ENCODE assay signal across 1 cellular context in the genomic region with DNA sequence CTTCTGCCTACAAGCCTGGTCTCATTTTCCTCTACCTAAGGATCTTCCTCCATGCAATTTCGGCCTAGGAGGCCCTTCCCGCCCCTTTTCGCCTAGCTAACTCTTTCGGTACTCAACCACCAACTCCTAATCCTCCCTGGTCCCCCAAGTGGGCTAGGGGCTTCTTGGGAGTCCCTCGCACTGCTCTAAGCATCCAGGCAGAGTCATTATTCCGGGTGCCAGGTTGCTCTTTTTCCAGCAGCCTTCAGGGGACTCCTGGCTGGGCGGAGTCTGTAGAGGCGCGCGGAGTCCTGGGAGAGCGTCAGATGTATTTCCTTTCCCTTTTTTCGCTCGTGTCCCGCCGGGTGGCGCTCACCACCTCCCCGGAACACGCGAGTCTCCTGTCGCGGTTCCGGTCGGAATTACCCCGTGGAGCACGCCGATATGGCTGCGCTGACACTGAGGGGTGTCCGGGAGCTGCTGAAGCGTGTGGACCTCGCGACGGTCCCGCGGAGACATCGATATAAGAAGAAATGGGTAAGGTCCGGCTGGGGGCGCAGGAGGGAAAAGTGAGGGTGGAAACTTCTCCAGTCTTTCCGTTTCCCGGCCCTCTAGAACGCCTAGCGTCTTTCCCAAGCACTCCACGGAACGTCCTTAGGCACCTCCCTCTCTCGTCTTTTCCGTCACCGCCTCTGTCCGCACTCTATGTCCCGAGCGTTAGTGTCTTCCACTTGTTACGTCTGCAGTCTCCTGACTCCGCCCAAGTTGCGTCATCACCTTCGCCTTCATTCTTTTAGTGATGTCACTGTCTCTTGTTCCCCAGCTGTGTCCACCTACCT.
TF ChIP-seq lines count a peak whose summit lies in the region.

A gene (plus strand): TSS at position 404 of the 818 bp plus-strand sequence. CDS start 20 bp downstream, at position 424.

TF ChIP-seq in HepG2, 621 proteins besides CTCF, POLR2A, EP300 and RAD21 (continued from another document and continues in another):
- TF ChIP-seq, protein P1, sequence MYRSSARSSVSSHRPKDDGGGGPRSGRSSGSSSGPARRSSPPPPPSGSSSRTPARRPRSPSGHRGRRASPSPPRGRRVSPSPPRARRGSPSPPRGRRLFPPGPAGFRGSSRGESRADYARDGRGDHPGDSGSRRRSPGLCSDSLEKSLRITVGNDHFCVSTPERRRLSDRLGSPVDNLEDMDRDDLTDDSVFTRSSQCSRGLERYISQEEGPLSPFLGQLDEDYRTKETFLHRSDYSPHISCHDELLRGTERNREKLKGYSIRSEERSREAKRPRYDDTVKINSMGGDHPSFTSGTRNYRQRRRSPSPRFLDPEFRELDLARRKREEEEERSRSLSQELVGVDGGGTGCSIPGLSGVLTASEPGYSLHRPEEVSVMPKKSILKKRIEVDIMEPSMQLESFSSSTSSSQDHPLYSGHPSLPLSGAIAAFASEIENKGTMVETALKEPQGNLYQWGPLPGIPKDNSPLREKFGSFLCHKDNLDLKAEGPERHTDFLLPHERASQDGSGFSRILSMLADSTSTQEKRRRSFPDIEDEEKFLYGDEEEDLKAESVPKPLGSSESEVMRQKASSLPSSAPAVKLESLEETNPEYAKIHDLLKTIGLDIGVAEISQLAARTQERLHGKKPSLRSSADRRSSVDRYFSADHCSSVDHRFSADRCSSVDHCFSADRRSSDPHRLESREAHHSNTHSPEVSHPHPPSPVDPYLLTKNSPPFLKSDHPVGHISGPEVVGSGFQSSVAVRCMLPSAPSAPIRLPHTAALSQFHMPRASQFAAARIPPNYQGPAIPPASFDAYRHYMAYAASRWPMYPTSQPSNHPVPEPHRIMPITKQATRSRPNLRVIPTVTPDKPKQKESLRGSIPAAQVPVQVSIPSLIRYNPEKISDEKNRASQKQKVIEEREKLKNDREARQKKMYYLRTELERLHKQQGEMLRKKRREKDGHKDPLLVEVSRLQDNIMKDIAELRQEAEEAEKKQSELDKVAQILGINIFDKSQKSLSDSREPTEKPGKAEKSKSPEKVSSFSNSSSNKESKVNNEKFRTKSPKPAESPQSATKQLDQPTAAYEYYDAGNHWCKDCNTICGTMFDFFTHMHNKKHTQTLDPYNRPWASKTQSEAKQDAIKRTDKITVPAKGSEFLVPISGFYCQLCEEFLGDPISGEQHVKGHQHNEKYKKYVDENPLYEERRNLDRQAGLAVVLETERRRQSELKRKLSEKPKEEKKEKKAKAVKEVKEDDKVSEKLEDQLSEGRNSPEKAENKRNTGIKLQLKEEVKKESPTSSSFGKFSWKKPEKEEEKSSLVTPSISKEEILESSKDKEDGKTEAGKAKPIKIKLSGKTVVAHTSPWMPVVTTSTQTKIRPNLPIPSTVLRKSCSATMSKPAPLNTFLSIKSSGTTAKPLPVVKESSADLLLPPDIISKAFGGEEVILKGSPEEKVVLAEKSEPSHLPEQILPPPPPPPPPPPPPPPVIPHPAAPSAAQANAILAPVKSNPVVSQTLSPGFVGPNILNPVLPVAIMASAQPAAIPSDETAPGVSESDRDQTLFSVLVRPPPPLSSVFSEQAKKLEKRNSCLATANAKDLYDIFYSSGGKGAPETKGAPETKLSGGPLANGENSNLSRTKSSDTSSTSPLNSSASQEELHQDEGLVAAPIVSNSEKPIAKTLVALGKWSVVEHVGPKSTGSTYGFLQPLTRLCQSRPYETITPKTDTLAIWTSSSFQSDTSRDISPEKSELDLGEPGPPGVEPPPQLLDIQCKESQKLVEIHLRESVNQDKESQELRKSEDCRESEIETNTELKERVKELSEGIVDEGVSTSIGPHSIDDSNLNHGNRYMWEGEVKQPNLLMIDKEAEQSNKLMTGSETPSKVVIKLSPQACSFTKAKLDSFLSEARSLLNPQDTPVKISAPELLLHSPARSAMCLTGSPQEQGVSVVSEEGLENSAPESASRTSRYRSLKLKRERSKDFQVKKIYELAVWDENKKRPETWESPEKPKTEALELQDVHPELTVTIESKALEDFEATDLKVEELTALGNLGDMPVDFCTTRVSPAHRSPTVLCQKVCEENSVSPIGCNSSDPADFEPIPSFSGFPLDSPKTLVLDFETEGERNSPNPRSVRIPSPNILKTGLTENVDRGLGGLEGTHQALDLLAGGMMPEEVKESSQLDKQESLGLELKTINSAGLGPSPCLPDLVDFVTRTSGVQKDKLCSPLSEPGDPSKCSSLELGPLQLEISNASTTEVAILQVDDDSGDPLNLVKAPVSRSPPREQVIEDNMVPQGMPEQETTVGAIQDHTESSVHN (CRISPR knock-in tag; IDR thresholded peaks at IDR 0.05) = no peak
- TF ChIP-seq, protein P2, sequence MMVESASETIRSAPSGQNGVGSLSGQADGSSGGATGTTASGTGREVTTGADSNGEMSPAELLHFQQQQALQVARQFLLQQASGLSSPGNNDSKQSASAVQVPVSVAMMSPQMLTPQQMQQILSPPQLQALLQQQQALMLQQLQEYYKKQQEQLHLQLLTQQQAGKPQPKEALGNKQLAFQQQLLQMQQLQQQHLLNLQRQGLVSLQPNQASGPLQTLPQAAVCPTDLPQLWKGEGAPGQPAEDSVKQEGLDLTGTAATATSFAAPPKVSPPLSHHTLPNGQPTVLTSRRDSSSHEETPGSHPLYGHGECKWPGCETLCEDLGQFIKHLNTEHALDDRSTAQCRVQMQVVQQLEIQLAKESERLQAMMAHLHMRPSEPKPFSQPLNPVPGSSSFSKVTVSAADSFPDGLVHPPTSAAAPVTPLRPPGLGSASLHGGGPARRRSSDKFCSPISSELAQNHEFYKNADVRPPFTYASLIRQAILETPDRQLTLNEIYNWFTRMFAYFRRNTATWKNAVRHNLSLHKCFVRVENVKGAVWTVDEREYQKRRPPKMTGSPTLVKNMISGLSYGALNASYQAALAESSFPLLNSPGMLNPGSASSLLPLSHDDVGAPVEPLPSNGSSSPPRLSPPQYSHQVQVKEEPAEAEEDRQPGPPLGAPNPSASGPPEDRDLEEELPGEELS (CRISPR knock-in tag; IDR thresholded peaks at IDR 0.05) = peak; percentile 60
- TF ChIP-seq, protein P3, sequence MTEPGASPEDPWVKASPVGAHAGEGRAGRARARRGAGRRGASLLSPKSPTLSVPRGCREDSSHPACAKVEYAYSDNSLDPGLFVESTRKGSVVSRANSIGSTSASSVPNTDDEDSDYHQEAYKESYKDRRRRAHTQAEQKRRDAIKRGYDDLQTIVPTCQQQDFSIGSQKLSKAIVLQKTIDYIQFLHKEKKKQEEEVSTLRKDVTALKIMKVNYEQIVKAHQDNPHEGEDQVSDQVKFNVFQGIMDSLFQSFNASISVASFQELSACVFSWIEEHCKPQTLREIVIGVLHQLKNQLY (CRISPR knock-in tag; IDR thresholded peaks at IDR 0.05) = peak; percentile 46; the same call in 1 of the 2 replicates
- TF ChIP-seq ZSCAN30 (CRISPR knock-in tag; IDR thresholded peaks at IDR 0.05) (no peak), ZNF296 (CRISPR knock-in tag; conservative IDR thresholded peaks at IDR 0.05) (no peak), IKZF4 (CRISPR knock-in tag; IDR thresholded peaks at IDR 0.05; ENCODE audit: borderline replicate concordance, low read depth, not compliant biosample characterization) (no peak), HOXA9 (CRISPR knock-in tag; IDR thresholded peaks at IDR 0.05; ENCODE audit: borderline replicate concordance) (no peak), EEA1 (CRISPR knock-in tag; IDR thresholded peaks at IDR 0.05; ENCODE audit: borderline replicate concordance) (0 out of 2 replicates have a peak, but pooled peaks have one; percentile 20), MEIS1 (CRISPR knock-in tag; IDR thresholded peaks at IDR 0.05; ENCODE audit: borderline replicate concordance) (no peak), ZNF543 (CRISPR knock-in tag; IDR thresholded peaks at IDR 0.05) (peak; percentile 80), TAF1 (CRISPR knock-in tag; IDR thresholded peaks at IDR 0.05) (peak; percentile 94), SCMH1 (CRISPR knock-in tag; IDR thresholded peaks at IDR 0.05; ENCODE audit: borderline replicate concordance) (no peak), DMAP1 (CRISPR knock-in tag; IDR thresholded peaks at IDR 0.05) (peak; percentile 94), HCFC1 (IDR thresholded peaks at IDR 0.05; ENCODE audit: low read depth, low read length) (no peak), DR1 (CRISPR knock-in tag; IDR thresholded peaks at IDR 0.05) (peak; percentile 73; the same call in 1 of the 2 replicates)
- TF ChIP-seq, protein P4, sequence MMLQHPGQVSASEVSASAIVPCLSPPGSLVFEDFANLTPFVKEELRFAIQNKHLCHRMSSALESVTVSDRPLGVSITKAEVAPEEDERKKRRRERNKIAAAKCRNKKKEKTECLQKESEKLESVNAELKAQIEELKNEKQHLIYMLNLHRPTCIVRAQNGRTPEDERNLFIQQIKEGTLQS (CRISPR knock-in tag; IDR thresholded peaks at IDR 0.05) = peak; percentile 70
- TF ChIP-seq, protein P5, sequence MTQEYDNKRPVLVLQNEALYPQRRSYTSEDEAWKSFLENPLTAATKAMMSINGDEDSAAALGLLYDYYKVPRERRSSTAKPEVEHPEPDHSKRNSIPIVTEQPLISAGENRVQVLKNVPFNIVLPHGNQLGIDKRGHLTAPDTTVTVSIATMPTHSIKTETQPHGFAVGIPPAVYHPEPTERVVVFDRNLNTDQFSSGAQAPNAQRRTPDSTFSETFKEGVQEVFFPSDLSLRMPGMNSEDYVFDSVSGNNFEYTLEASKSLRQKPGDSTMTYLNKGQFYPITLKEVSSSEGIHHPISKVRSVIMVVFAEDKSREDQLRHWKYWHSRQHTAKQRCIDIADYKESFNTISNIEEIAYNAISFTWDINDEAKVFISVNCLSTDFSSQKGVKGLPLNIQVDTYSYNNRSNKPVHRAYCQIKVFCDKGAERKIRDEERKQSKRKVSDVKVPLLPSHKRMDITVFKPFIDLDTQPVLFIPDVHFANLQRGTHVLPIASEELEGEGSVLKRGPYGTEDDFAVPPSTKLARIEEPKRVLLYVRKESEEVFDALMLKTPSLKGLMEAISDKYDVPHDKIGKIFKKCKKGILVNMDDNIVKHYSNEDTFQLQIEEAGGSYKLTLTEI (CRISPR knock-in tag; conservative IDR thresholded peaks at IDR 0.05) = no peak
- TF ChIP-seq, protein P6, sequence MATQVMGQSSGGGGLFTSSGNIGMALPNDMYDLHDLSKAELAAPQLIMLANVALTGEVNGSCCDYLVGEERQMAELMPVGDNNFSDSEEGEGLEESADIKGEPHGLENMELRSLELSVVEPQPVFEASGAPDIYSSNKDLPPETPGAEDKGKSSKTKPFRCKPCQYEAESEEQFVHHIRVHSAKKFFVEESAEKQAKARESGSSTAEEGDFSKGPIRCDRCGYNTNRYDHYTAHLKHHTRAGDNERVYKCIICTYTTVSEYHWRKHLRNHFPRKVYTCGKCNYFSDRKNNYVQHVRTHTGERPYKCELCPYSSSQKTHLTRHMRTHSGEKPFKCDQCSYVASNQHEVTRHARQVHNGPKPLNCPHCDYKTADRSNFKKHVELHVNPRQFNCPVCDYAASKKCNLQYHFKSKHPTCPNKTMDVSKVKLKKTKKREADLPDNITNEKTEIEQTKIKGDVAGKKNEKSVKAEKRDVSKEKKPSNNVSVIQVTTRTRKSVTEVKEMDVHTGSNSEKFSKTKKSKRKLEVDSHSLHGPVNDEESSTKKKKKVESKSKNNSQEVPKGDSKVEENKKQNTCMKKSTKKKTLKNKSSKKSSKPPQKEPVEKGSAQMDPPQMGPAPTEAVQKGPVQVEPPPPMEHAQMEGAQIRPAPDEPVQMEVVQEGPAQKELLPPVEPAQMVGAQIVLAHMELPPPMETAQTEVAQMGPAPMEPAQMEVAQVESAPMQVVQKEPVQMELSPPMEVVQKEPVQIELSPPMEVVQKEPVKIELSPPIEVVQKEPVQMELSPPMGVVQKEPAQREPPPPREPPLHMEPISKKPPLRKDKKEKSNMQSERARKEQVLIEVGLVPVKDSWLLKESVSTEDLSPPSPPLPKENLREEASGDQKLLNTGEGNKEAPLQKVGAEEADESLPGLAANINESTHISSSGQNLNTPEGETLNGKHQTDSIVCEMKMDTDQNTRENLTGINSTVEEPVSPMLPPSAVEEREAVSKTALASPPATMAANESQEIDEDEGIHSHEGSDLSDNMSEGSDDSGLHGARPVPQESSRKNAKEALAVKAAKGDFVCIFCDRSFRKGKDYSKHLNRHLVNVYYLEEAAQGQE (IDR thresholded peaks at IDR 0.05; ENCODE audit: borderline replicate concordance in 1 of 2, low read depth in 1 of 2, low read length in 2 of 2) = no peak; a peak in 1 of 4 replicates
- TF ChIP-seq, protein P7, sequence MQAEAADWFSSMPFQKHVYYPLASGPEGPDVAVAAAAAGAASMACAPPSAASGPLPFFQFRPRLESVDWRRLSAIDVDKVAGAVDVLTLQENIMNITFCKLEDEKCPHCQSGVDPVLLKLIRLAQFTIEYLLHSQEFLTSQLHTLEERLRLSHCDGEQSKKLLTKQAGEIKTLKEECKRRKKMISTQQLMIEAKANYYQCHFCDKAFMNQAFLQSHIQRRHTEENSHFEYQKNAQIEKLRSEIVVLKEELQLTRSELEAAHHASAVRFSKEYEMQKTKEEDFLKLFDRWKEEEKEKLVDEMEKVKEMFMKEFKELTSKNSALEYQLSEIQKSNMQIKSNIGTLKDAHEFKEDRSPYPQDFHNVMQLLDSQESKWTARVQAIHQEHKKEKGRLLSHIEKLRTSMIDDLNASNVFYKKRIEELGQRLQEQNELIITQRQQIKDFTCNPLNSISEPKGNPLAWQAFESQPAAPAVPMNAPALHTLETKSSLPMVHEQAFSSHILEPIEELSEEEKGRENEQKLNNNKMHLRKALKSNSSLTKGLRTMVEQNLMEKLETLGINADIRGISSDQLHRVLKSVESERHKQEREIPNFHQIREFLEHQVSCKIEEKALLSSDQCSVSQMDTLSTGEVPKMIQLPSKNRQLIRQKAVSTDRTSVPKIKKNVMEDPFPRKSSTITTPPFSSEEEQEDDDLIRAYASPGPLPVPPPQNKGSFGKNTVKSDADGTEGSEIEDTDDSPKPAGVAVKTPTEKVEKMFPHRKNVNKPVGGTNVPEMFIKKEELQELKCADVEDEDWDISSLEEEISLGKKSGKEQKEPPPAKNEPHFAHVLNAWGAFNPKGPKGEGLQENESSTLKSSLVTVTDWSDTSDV (CRISPR knock-in tag; IDR thresholded peaks at IDR 0.05) = no peak
- TF ChIP-seq, protein P8, sequence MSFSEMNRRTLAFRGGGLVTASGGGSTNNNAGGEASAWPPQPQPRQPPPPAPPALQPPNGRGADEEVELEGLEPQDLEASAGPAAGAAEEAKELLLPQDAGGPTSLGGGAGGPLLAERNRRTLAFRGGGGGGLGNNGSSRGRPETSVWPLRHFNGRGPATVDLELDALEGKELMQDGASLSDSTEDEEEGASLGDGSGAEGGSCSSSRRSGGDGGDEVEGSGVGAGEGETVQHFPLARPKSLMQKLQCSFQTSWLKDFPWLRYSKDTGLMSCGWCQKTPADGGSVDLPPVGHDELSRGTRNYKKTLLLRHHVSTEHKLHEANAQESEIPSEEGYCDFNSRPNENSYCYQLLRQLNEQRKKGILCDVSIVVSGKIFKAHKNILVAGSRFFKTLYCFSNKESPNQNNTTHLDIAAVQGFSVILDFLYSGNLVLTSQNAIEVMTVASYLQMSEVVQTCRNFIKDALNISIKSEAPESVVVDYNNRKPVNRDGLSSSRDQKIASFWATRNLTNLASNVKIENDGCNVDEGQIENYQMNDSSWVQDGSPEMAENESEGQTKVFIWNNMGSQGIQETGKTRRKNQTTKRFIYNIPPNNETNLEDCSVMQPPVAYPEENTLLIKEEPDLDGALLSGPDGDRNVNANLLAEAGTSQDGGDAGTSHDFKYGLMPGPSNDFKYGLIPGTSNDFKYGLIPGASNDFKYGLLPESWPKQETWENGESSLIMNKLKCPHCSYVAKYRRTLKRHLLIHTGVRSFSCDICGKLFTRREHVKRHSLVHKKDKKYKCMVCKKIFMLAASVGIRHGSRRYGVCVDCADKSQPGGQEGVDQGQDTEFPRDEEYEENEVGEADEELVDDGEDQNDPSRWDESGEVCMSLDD (CRISPR knock-in tag; IDR thresholded peaks at IDR 0.05; ENCODE audit: borderline replicate concordance) = 0 out of 2 replicates have a peak, but pooled peaks have one; percentile 48
